ENCODE assay signal across 15 cellular contexts in genomic region chr12:122749569-122750332, GRCh38. TPM values are rescaled to one million over a fixed set of nuclear protein-coding genes. Genes with fewer than 3 reads are reported as not detected.
DNase-seq lines count a peak whose midpoint lies in the region; ATAC-seq, FAIRE-seq and TF ChIP-seq lines count a peak whose summit lies in the region.
"Had no signal": no experiment of that assay in that cellular context is flagged by ENCODE, and none has a peak within 500 bp of the region (broad histone marks: within the 10 kb centered on the region; RNA-seq: fewer than 3 reads in every experiment).

No MANE protein-coding gene starts in this region.

- peaks cover 9 to 10% of the 10 kb centered on the region in 2 donors for H3K36me3 Mint-ChIP-seq in CD14-positive monocyte
- H3K36me3 Mint-ChIP-seq in naive thymus-derived CD4-positive, alpha-beta T cell: peaks cover 3 to 12% (median 11%) of the 10 kb centered on the region in 5 donors

- H3K9ac ChIP-seq in HepG2 (ENCODE audit: insufficient read depth, low read depth, low read length): no peak overlapping the region

- peaks cover 0 to 5% of the 10 kb centered on the region in 2 experiments; a peak in 3 of 5 replicates for H3K36me3 ChIP-seq in HepG2 (replicated peaks in 1 of 2; ENCODE audit: control insufficient read depth in 1 of 2, insufficient read depth in 2 of 2, low read length in 2 of 2)
- H3K36me3 ChIP-seq in naive thymus-derived CD4-positive, alpha-beta T cell (ENCODE audit: control insufficient read depth in 2 of 3, insufficient read depth in 3 of 3, low read length in 3 of 3): peaks cover 0 to 13% (median 4%) of the 10 kb centered on the region in 3 experiments

- CTCF ChIA-PET in HEK293T (lab: Yijun Ruan, JAX) (no interaction called here), RWPE1 (lab: Yijun Ruan, JAX) (interaction anchor here (1.3 kb wide), 1 partner anchor 112 kb away, joined by 3 read pairs; no protein-coding TSS in a partner anchor), HepG2 (lab: Yijun Ruan, JAX; ENCODE audit: low intra/inter-chr PET ratio, low total read pairs) (no interaction called here)
- CTCF ChIA-PET in naive thymus-derived CD4-positive, alpha-beta T cell (lab: Charles Lee): no interaction called here

- H3K4me3 ChIP-seq in HepG2 (replicated peaks in 1 of 3; ENCODE audit: insufficient read depth in 1 of 3, low read depth in 2 of 3, low read length in 3 of 3): no peak overlapping the region
- H3K4me3 ChIP-seq in naive thymus-derived CD4-positive, alpha-beta T cell (ENCODE audit: low read length): no peak overlapping the region
- H3K4me3 ChIP-seq: sigmoid colon had no signal

- peaks cover 19% of the 10 kb centered on the region for H3K79me2 ChIP-seq in HepG2 (ENCODE audit: insufficient read depth, low read length)

- in situ Hi-C loops in HepG2 (cut with HindIII; ENCODE audit: extremely low pct_ligation_motif_present, low pct_unique_long_range_greater_than_20kb): loop anchor here (5.0 kb wide), 1 partner anchor 112 kb away; no protein-coding TSS in a partner anchor

- peaks cover 33% of the 10 kb centered on the region for H3K4me1 Mint-ChIP-seq in CD14-positive monocyte
- H3K4me1 Mint-ChIP-seq in naive thymus-derived CD4-positive, alpha-beta T cell: peaks cover 12 to 43% (median 35%) of the 10 kb centered on the region in 7 donors

- no peak for ATAC-seq in HepG2
- no peak for ATAC-seq in naive thymus-derived CD4-positive, alpha-beta T cell
- no peak for ATAC-seq in GM19467 (IDR thresholded peaks at IDR 0.05; ENCODE audit: unreplicated experiment)
- ATAC-seq: Panc1 had no signal

- no peak overlapping the region for H3K4me3 Mint-ChIP-seq in CD14-positive monocyte
- H3K4me3 Mint-ChIP-seq in naive thymus-derived CD4-positive, alpha-beta T cell: peak overlapping the region in 1 of 10 donors; percentile 43

- H3K27me3 Mint-ChIP-seq in CD14-positive monocyte (ENCODE audit: low read depth in 3 of 3): peaks cover 0 to 3% (median 0%) of the 10 kb centered on the region in 3 donors
- no peaks in the 10 kb centered on the region for H3K27me3 Mint-ChIP-seq in naive thymus-derived CD4-positive, alpha-beta T cell
- H3K27me3 Mint-ChIP-seq: CD4-positive, alpha-beta memory T cell had no signal

- H3K9me3 Mint-ChIP-seq in CD14-positive monocyte: peaks cover 0 to 5% (median 0%) of the 10 kb centered on the region in 7 donors
- no peaks in the 10 kb centered on the region for H3K9me3 Mint-ChIP-seq in naive thymus-derived CD4-positive, alpha-beta T cell
- H3K9me3 Mint-ChIP-seq: immature natural killer cell had no signal

- peak overlapping the region; percentile 6; the same call in 1 of the 2 replicates for H3K4me2 ChIP-seq in HepG2 (ENCODE audit: low read depth, low read length)

- no TSS peak for BruUV-seq in HepG2 (replicated peaks; lab: Mats Ljungman, UMichigan)

- TF ChIP-seq CTCF in CD14-positive monocyte (IDR thresholded peaks at IDR 0.05) (no peak), RWPE1 (conservative IDR thresholded peaks at IDR 0.05; ENCODE audit: low read depth) (no peak), HepG2 (CRISPR knock-in tag; IDR thresholded peaks at IDR 0.05) (no peak)

- POLR2A ChIA-PET in HEK293T (lab: Yijun Ruan, JAX): no interaction called here
- POLR2A ChIA-PET in RWPE1 (lab: Yijun Ruan, JAX; ENCODE audit: low non-redundant PET): no interaction called here
- POLR2A ChIA-PET in HepG2 (lab: Yijun Ruan, JAX): no interaction called here
- POLR2A ChIA-PET in naive thymus-derived CD4-positive, alpha-beta T cell (lab: Charles Lee): no interaction called here

- H3K9me3 ChIP-seq in HepG2 (ENCODE audit: low read length): no peaks in the 10 kb centered on the region
- H3K9me3 ChIP-seq in naive thymus-derived CD4-positive, alpha-beta T cell (ENCODE audit: control insufficient read depth in 2 of 3, low read length in 3 of 3): no peaks in the 10 kb centered on the region
- H3K9me3 ChIP-seq: sigmoid colon had no signal

- 41% methylated on average over 6 of the region's 6 CpGs for WGBS in HepG2 (ENCODE audit: low lambda C conversion rate)

- DNase-seq in CD14-positive monocyte (ENCODE audit: low spot score) (no peak), HEK293T (ENCODE audit: extremely low spot score) (peak; percentile 85), RWPE1 (ENCODE audit: low spot score) (peak; percentile 27), HepG2 (ENCODE audit: low spot score) (no peak), activated gamma-delta T cell treated with Interleukin-2 at 50 U/mL for 16 hours (no peak), SW 1271 (lab: John Stamatoyannopoulos, UW) (no peak)
- no peak for DNase-seq in naive thymus-derived CD4-positive, alpha-beta T cell
- DNase-seq: activated CD8-positive, alpha-beta memory T cell treated with anti-CD3 and anti-CD28 coated beads, Interleukin-2, amount 50 U/mL, for 4 hours; CD4-positive, alpha-beta memory T cell; cortex of kidney; immature natural killer cell; NCI-H1694; sigmoid colon had no signal

- peaks cover 39% of the 10 kb centered on the region for H3K4me1 ChIP-seq in HepG2 (ENCODE audit: insufficient read depth, low read length)
- H3K4me1 ChIP-seq in naive thymus-derived CD4-positive, alpha-beta T cell (ENCODE audit: control insufficient read depth in 2 of 2, insufficient read depth in 2 of 2, low read length in 2 of 2): peaks cover 12 to 18% of the 10 kb centered on the region in 2 donors

- H3K27ac Mint-ChIP-seq in CD14-positive monocyte: peak overlapping the region in 4 of 7 donors; percentile 20 to 63 (median 39)
- peak overlapping the region in 3 of 9 donors; percentile 4 to 83 (median 9) for H3K27ac Mint-ChIP-seq in naive thymus-derived CD4-positive, alpha-beta T cell

- H3K27me3 ChIP-seq in HepG2 (ENCODE audit: control insufficient read depth in 1 of 2, insufficient read depth in 2 of 2, low read length in 2 of 2): no peaks in the 10 kb centered on the region; a peak in 1 of 5 replicates
- H3K27me3 ChIP-seq in naive thymus-derived CD4-positive, alpha-beta T cell (ENCODE audit: control insufficient read depth in 2 of 2, insufficient read depth in 2 of 2, low read length in 2 of 2): no peaks in the 10 kb centered on the region
- H3K27me3 ChIP-seq: sigmoid colon had no signal

- no peaks in the 10 kb centered on the region for H4K20me1 ChIP-seq in HepG2 (ENCODE audit: insufficient read depth, low read length)

- H2AFZ ChIP-seq in HepG2 (ENCODE audit: low read length): no peak overlapping the region

- no peak for TF ChIP-seq POLR2A in HepG2 (IDR thresholded peaks at IDR 0.05; ENCODE audit: insufficient read depth in 1 of 2, low read depth in 2 of 2, low read length in 2 of 2)

- intact Hi-C loops in CD14-positive monocyte (cut with micrococcal nuclease): loop anchor here in 1 of 2 donors (10.0 kb wide), 1 partner anchor 225 kb away; the partner anchor contains the start of genes KNTC1 and RSRC2
- intact Hi-C loops in HepG2 (cut with micrococcal nuclease; ENCODE audit: unreplicated experiment): loop anchor here (10.0 kb wide), 1 partner anchor 225 kb away; the partner anchor contains the start of genes KNTC1 and RSRC2
- intact Hi-C loops in naive thymus-derived CD4-positive, alpha-beta T cell (cut with micrococcal nuclease): loop anchor here (5.0 to 10.0 kb wide), 5 partner anchors 415 to 963 kb away; partner anchors contain the start of genes SBNO1 (in 2 of the 2), ATP6V0A2 (in 1 of the 2) and TMED2 (in 1 of the 2)

- TF ChIP-seq EP300 in HepG2 (IDR thresholded peaks at IDR 0.05; ENCODE audit: low read depth in 2 of 2, low read length in 2 of 2) (no peak), HepG2 (CRISPR knock-in tag; IDR thresholded peaks at IDR 0.05; ENCODE audit: borderline replicate concordance) (no peak)

- no peak for TF ChIP-seq RAD21 in HepG2 (CRISPR knock-in tag; IDR thresholded peaks at IDR 0.05)

- FAIRE-seq in HepG2 (lab: Jason Lieb, UNC): no peak

- H3K27ac ChIP-seq in RWPE1 (no peak overlapping the region), HepG2 (ENCODE audit: extremely low read length, insufficient read depth, low read length) (no peak overlapping the region)
- H3K27ac ChIP-seq in naive thymus-derived CD4-positive, alpha-beta T cell (ENCODE audit: low read depth, low read length): no peak overlapping the region
- H3K27ac ChIP-seq: sigmoid colon had no signal

RNA-seq across cellular contexts. Expression of gene DENR, which starts 2.9 kb away (rescaled TPM):
- 10 to 100 TPM; 32.5 to 34.1 TPM for polyA plus RNA-seq in CD14-positive monocyte
- 59.1 and 78.9 TPM in 2 replicates for total RNA-seq in HepG2 (2016; rRNA removed; fragmentation: Illumina TruSeq; extraction: Trizol)
- 21.7 and 21.9 TPM in 2 replicates for total RNA-seq in HepG2 (2016; cell fraction: cytosol; rRNA removed; fragmentation: Illumina TruSeq; extraction: Trizol; ENCODE audit: low read depth)
- total RNA-seq in HepG2 (2016; cell fraction: insoluble cytoplasmic fraction; rRNA removed; fragmentation: Illumina TruSeq; extraction: Trizol): 60.4 and 77.7 TPM in 2 replicates
- total RNA-seq in HepG2 (2016; cell fraction: membrane; rRNA removed; fragmentation: Illumina TruSeq; extraction: Trizol): 70.7 and 70.9 TPM in 2 replicates
- 25.9 and 30.2 TPM in 2 replicates for total RNA-seq in HepG2 (2016; cell fraction: nucleus; rRNA removed; fragmentation: Illumina TruSeq; extraction: Trizol)
- 23.8 and 30.0 TPM in 2 replicates for polyA plus RNA-seq in HepG2 (2011; rRNA removed)
- polyA plus RNA-seq in HepG2 (2011; cell fraction: cytosol; rRNA removed): 14.5 and 20.1 TPM in 2 replicates
- 6.9 and 11.4 TPM in 2 replicates for polyA plus RNA-seq in HepG2 (2011; cell fraction: nucleus; rRNA removed)
- polyA plus RNA-seq in HepG2 (2012): 28.0 and 41.3 TPM in 2 replicates
- polyA plus RNA-seq in HepG2 (2016; cell fraction: cytosol; fragmentation: Illumina TruSeq; extraction: Trizol; ENCODE audit: low read depth): 25.3 and 34.4 TPM in 2 replicates
- polyA plus RNA-seq in HepG2 (2016; cell fraction: insoluble cytoplasmic fraction; fragmentation: Illumina TruSeq; extraction: Trizol; ENCODE audit: low read depth): 102 and 104 TPM in 2 replicates
- polyA plus RNA-seq in HepG2 (2016; cell fraction: membrane; fragmentation: Illumina TruSeq; extraction: Trizol; ENCODE audit: low read depth): 69.0 and 73.4 TPM in 2 replicates
- polyA plus RNA-seq in HepG2 (2016; cell fraction: nucleus; fragmentation: Illumina TruSeq; extraction: Trizol; ENCODE audit: insufficient read depth, low read depth): 52.9 and 57.8 TPM in 2 replicates
- 11.0 and 13.1 TPM in 2 replicates for polyA minus RNA-seq in HepG2 (2011; rRNA and poly(A)+ RNA removed; ENCODE audit: low replicate concordance)
- polyA minus RNA-seq in HepG2 (2011; cell fraction: cytosol; rRNA and poly(A)+ RNA removed): 12.1 and 13.5 TPM in 2 replicates
- 28.7 and 32.8 TPM in 2 replicates for polyA minus RNA-seq in HepG2 (2011; cell fraction: nucleus; rRNA and poly(A)+ RNA removed)
- total RNA-seq in naive thymus-derived CD4-positive, alpha-beta T cell: 10 to 100 TPM; 29.5 to 65.5 (median 46.1) TPM
- polyA plus RNA-seq in naive thymus-derived CD4-positive, alpha-beta T cell: 10 to 100 TPM; 54.7 to 75.8 TPM

RNA-seq across cellular contexts. Expression of gene HCAR1, which starts 19.1 kb away (rescaled TPM):
- polyA plus RNA-seq in CD14-positive monocyte (not detected), HepG2 (2011; rRNA removed) (4.3 and 4.4 TPM in 2 replicates)
- total RNA-seq in HepG2 (2016; rRNA removed; fragmentation: Illumina TruSeq; extraction: Trizol): 0.34 and 0.53 TPM in 2 replicates
- 0.09 and 0.10 TPM in 2 replicates for total RNA-seq in HepG2 (2016; cell fraction: cytosol; rRNA removed; fragmentation: Illumina TruSeq; extraction: Trizol; ENCODE audit: low read depth)
- 0.43 and 0.48 TPM in 2 replicates for total RNA-seq in HepG2 (2016; cell fraction: insoluble cytoplasmic fraction; rRNA removed; fragmentation: Illumina TruSeq; extraction: Trizol)
- 0.31 and 0.40 TPM in 2 replicates for total RNA-seq in HepG2 (2016; cell fraction: membrane; rRNA removed; fragmentation: Illumina TruSeq; extraction: Trizol)
- total RNA-seq in HepG2 (2016; cell fraction: nucleus; rRNA removed; fragmentation: Illumina TruSeq; extraction: Trizol): 0.40 and 0.41 TPM in 2 replicates
- 3.6 and 4.3 TPM in 2 replicates for polyA plus RNA-seq in HepG2 (2011; cell fraction: cytosol; rRNA removed)
- polyA plus RNA-seq in HepG2 (2011; cell fraction: nucleus; rRNA removed): 2.2 and 2.4 TPM in 2 replicates
- polyA plus RNA-seq in HepG2 (2012): 1.3 and 3.2 TPM in 2 replicates
- polyA plus RNA-seq in HepG2 (2016; cell fraction: cytosol; fragmentation: Illumina TruSeq; extraction: Trizol; ENCODE audit: low read depth): 0.07 and 0.08 TPM in 2 replicates
- 0.39 and 0.40 TPM in 2 replicates for polyA plus RNA-seq in HepG2 (2016; cell fraction: insoluble cytoplasmic fraction; fragmentation: Illumina TruSeq; extraction: Trizol; ENCODE audit: low read depth)
- polyA plus RNA-seq in HepG2 (2016; cell fraction: membrane; fragmentation: Illumina TruSeq; extraction: Trizol; ENCODE audit: low read depth): 0.13 and 0.19 TPM in 2 replicates
- 0.59 and 0.72 TPM in 2 replicates for polyA plus RNA-seq in HepG2 (2016; cell fraction: nucleus; fragmentation: Illumina TruSeq; extraction: Trizol; ENCODE audit: insufficient read depth, low read depth)
- 9.6 TPM in 1 of 2 replicates, not detected in the other for polyA minus RNA-seq in HepG2 (2011; rRNA and poly(A)+ RNA removed; ENCODE audit: low replicate concordance)
- polyA minus RNA-seq in HepG2 (2011; cell fraction: cytosol; rRNA and poly(A)+ RNA removed): 4.5 and 5.2 TPM in 2 replicates
- polyA minus RNA-seq in HepG2 (2011; cell fraction: nucleus; rRNA and poly(A)+ RNA removed): 1.5 and 1.9 TPM in 2 replicates
- 1 to 10 TPM in 1 of 5 experiments, under 1 TPM in 1, not detected in 3; 0.12 to 2.8 TPM for total RNA-seq in naive thymus-derived CD4-positive, alpha-beta T cell
- not detected for polyA plus RNA-seq in naive thymus-derived CD4-positive, alpha-beta T cell
- polyA plus RNA-seq: CD4-positive, alpha-beta memory T cell; immature natural killer cell had no signal

RNA-seq across cellular contexts. Expression of gene CCDC62, which starts 24.6 kb away (rescaled TPM):
- polyA plus RNA-seq in CD14-positive monocyte (under 1 TPM; 0.09 to 0.13 TPM), HepG2 (2011; rRNA removed) (0.04 and 0.10 TPM in 2 replicates)
- total RNA-seq in HepG2 (2016; rRNA removed; fragmentation: Illumina TruSeq; extraction: Trizol): 0.07 TPM in 2 replicates
- 0.40 and 0.79 TPM in 2 replicates for total RNA-seq in HepG2 (2016; cell fraction: cytosol; rRNA removed; fragmentation: Illumina TruSeq; extraction: Trizol; ENCODE audit: low read depth)
- total RNA-seq in HepG2 (2016; cell fraction: insoluble cytoplasmic fraction; rRNA removed; fragmentation: Illumina TruSeq; extraction: Trizol): 0.07 and 0.13 TPM in 2 replicates
- total RNA-seq in HepG2 (2016; cell fraction: membrane; rRNA removed; fragmentation: Illumina TruSeq; extraction: Trizol): 0.14 and 0.31 TPM in 2 replicates
- total RNA-seq in HepG2 (2016; cell fraction: nucleus; rRNA removed; fragmentation: Illumina TruSeq; extraction: Trizol): not detected in 2 replicates
- 0.01 TPM in 1 of 2 replicates, not detected in the other for polyA plus RNA-seq in HepG2 (2011; cell fraction: cytosol; rRNA removed)
- polyA plus RNA-seq in HepG2 (2011; cell fraction: nucleus; rRNA removed): 0.10 and 0.12 TPM in 2 replicates
- polyA plus RNA-seq in HepG2 (2012): 0.12 TPM in 1 of 2 replicates, not detected in the other
- not detected in 2 replicates for polyA plus RNA-seq in HepG2 (2016; cell fraction: cytosol; fragmentation: Illumina TruSeq; extraction: Trizol; ENCODE audit: low read depth)
- not detected in 2 replicates for polyA plus RNA-seq in HepG2 (2016; cell fraction: insoluble cytoplasmic fraction; fragmentation: Illumina TruSeq; extraction: Trizol; ENCODE audit: low read depth)
- 0.06 TPM in 1 of 2 replicates, not detected in the other for polyA plus RNA-seq in HepG2 (2016; cell fraction: membrane; fragmentation: Illumina TruSeq; extraction: Trizol; ENCODE audit: low read depth)
- polyA plus RNA-seq in HepG2 (2016; cell fraction: nucleus; fragmentation: Illumina TruSeq; extraction: Trizol; ENCODE audit: insufficient read depth, low read depth): not detected in 2 replicates
- 0.18 and 0.89 TPM in 2 replicates for polyA minus RNA-seq in HepG2 (2011; rRNA and poly(A)+ RNA removed; ENCODE audit: low replicate concordance)
- polyA minus RNA-seq in HepG2 (2011; cell fraction: cytosol; rRNA and poly(A)+ RNA removed): not detected in 2 replicates
- polyA minus RNA-seq in HepG2 (2011; cell fraction: nucleus; rRNA and poly(A)+ RNA removed): 0.25 and 0.39 TPM in 2 replicates
- total RNA-seq in naive thymus-derived CD4-positive, alpha-beta T cell: 1 to 10 TPM in 2 of 5 experiments, under 1 TPM in 3; 0.27 to 2.2 (median 0.93) TPM
- under 1 TPM in 1 of 2 donors, not detected in 1; 0.61 TPM for polyA plus RNA-seq in naive thymus-derived CD4-positive, alpha-beta T cell

RNA-seq across cellular contexts. Expression of gene HCAR3, which starts 33.1 kb away (rescaled TPM):
- polyA plus RNA-seq in CD14-positive monocyte: 10 to 100 TPM; 14.4 to 23.7 TPM
- total RNA-seq in HepG2 (2016; rRNA removed; fragmentation: Illumina TruSeq; extraction: Trizol): 0.11 and 0.20 TPM in 2 replicates
- total RNA-seq in HepG2 (2016; cell fraction: cytosol; rRNA removed; fragmentation: Illumina TruSeq; extraction: Trizol; ENCODE audit: low read depth): 0.10 and 0.18 TPM in 2 replicates
- total RNA-seq in HepG2 (2016; cell fraction: insoluble cytoplasmic fraction; rRNA removed; fragmentation: Illumina TruSeq; extraction: Trizol): 0.24 and 0.26 TPM in 2 replicates
- total RNA-seq in HepG2 (2016; cell fraction: membrane; rRNA removed; fragmentation: Illumina TruSeq; extraction: Trizol): 0.09 TPM in 1 of 2 replicates, not detected in the other
- 0.16 TPM in 2 replicates for total RNA-seq in HepG2 (2016; cell fraction: nucleus; rRNA removed; fragmentation: Illumina TruSeq; extraction: Trizol)
- polyA plus RNA-seq in HepG2 (2011; rRNA removed): 12.8 and 20.4 TPM in 2 replicates
- 13.9 and 25.5 TPM in 2 replicates for polyA plus RNA-seq in HepG2 (2011; cell fraction: cytosol; rRNA removed)
- 5.3 and 10.7 TPM in 2 replicates for polyA plus RNA-seq in HepG2 (2011; cell fraction: nucleus; rRNA removed)
- polyA plus RNA-seq in HepG2 (2012): 5.5 and 7.2 TPM in 2 replicates
- polyA plus RNA-seq in HepG2 (2016; cell fraction: cytosol; fragmentation: Illumina TruSeq; extraction: Trizol; ENCODE audit: low read depth): 0.09 TPM in 1 of 2 replicates, not detected in the other
- 0.15 TPM in 1 of 2 replicates, not detected in the other for polyA plus RNA-seq in HepG2 (2016; cell fraction: insoluble cytoplasmic fraction; fragmentation: Illumina TruSeq; extraction: Trizol; ENCODE audit: low read depth)
- 0.10 and 0.13 TPM in 2 replicates for polyA plus RNA-seq in HepG2 (2016; cell fraction: membrane; fragmentation: Illumina TruSeq; extraction: Trizol; ENCODE audit: low read depth)
- 0.71 and 0.94 TPM in 2 replicates for polyA plus RNA-seq in HepG2 (2016; cell fraction: nucleus; fragmentation: Illumina TruSeq; extraction: Trizol; ENCODE audit: insufficient read depth, low read depth)
- polyA minus RNA-seq in HepG2 (2011; rRNA and poly(A)+ RNA removed; ENCODE audit: low replicate concordance): 26.1 TPM in 1 of 2 replicates, not detected in the other
- 4.7 and 9.5 TPM in 2 replicates for polyA minus RNA-seq in HepG2 (2011; cell fraction: cytosol; rRNA and poly(A)+ RNA removed)
- 4.5 and 7.5 TPM in 2 replicates for polyA minus RNA-seq in HepG2 (2011; cell fraction: nucleus; rRNA and poly(A)+ RNA removed)
- 10 to 100 TPM in 1 of 5 experiments, 1 to 10 TPM in 1, under 1 TPM in 1, not detected in 2; 0.22 to 24.6 (median 3.2) TPM for total RNA-seq in naive thymus-derived CD4-positive, alpha-beta T cell
- polyA plus RNA-seq in naive thymus-derived CD4-positive, alpha-beta T cell: not detected
- total RNA-seq: CD4-positive, alpha-beta memory T cell had no signal
- polyA plus RNA-seq: CD4-positive, alpha-beta memory T cell; immature natural killer cell had no signal

RNA-seq across cellular contexts. Expression of gene HCAR2, which starts 46.6 kb away (rescaled TPM):
- polyA plus RNA-seq in CD14-positive monocyte (10 to 100 TPM in 1 of 2 donors, 1 to 10 TPM in 1; 8.1 to 13.0 TPM), HepG2 (2011; rRNA removed) (5.6 and 9.2 TPM in 2 replicates)
- total RNA-seq in HepG2 (2016; rRNA removed; fragmentation: Illumina TruSeq; extraction: Trizol): 0.09 TPM in 1 of 2 replicates, not detected in the other
- total RNA-seq in HepG2 (2016; cell fraction: cytosol; rRNA removed; fragmentation: Illumina TruSeq; extraction: Trizol; ENCODE audit: low read depth): not detected in 2 replicates
- 0.09 TPM in 1 of 2 replicates, not detected in the other for total RNA-seq in HepG2 (2016; cell fraction: insoluble cytoplasmic fraction; rRNA removed; fragmentation: Illumina TruSeq; extraction: Trizol)
- total RNA-seq in HepG2 (2016; cell fraction: membrane; rRNA removed; fragmentation: Illumina TruSeq; extraction: Trizol): not detected in 2 replicates
- not detected in 2 replicates for total RNA-seq in HepG2 (2016; cell fraction: nucleus; rRNA removed; fragmentation: Illumina TruSeq; extraction: Trizol)
- polyA plus RNA-seq in HepG2 (2011; cell fraction: cytosol; rRNA removed): 4.4 and 5.5 TPM in 2 replicates
- 2.0 and 3.7 TPM in 2 replicates for polyA plus RNA-seq in HepG2 (2011; cell fraction: nucleus; rRNA removed)
- polyA plus RNA-seq in HepG2 (2012): 1.7 and 2.1 TPM in 2 replicates
- not detected in 2 replicates for polyA plus RNA-seq in HepG2 (2016; cell fraction: cytosol; fragmentation: Illumina TruSeq; extraction: Trizol; ENCODE audit: low read depth)
- polyA plus RNA-seq in HepG2 (2016; cell fraction: insoluble cytoplasmic fraction; fragmentation: Illumina TruSeq; extraction: Trizol; ENCODE audit: low read depth): 0.11 TPM in 1 of 2 replicates, not detected in the other
- not detected in 2 replicates for polyA plus RNA-seq in HepG2 (2016; cell fraction: membrane; fragmentation: Illumina TruSeq; extraction: Trizol; ENCODE audit: low read depth)
- polyA plus RNA-seq in HepG2 (2016; cell fraction: nucleus; fragmentation: Illumina TruSeq; extraction: Trizol; ENCODE audit: insufficient read depth, low read depth): not detected in 2 replicates
- polyA minus RNA-seq in HepG2 (2011; rRNA and poly(A)+ RNA removed; ENCODE audit: low replicate concordance): 0.33 and 12.9 TPM in 2 replicates
- 1.7 and 5.0 TPM in 2 replicates for polyA minus RNA-seq in HepG2 (2011; cell fraction: cytosol; rRNA and poly(A)+ RNA removed)
- polyA minus RNA-seq in HepG2 (2011; cell fraction: nucleus; rRNA and poly(A)+ RNA removed): 1.3 and 3.2 TPM in 2 replicates
- 10 to 100 TPM in 1 of 5 experiments, 1 to 10 TPM in 1, under 1 TPM in 1, not detected in 2; 0.22 to 11.9 (median 1.5) TPM for total RNA-seq in naive thymus-derived CD4-positive, alpha-beta T cell
- polyA plus RNA-seq in naive thymus-derived CD4-positive, alpha-beta T cell: not detected
- total RNA-seq: CD4-positive, alpha-beta memory T cell had no signal
- polyA plus RNA-seq: CD4-positive, alpha-beta memory T cell; immature natural killer cell had no signal

Comparison
In these comparisons a context has a peak if more than half of its experiments do, and no peak if none do; other contexts are left out.
1. DNase-seq: peak in HEK293T (single experiment) and RWPE1 (single experiment); none in CD14-positive monocyte (single experiment), HepG2 (single experiment), naive thymus-derived CD4-positive, alpha-beta T cell (0 of 9), activated gamma-delta T cell treated with Interleukin-2 at 50 U/mL for 16 hours (single experiment) and SW 1271 (0 of 2).